26 cellular contexts compared by ENCODE assay signal in the genomic region with DNA sequence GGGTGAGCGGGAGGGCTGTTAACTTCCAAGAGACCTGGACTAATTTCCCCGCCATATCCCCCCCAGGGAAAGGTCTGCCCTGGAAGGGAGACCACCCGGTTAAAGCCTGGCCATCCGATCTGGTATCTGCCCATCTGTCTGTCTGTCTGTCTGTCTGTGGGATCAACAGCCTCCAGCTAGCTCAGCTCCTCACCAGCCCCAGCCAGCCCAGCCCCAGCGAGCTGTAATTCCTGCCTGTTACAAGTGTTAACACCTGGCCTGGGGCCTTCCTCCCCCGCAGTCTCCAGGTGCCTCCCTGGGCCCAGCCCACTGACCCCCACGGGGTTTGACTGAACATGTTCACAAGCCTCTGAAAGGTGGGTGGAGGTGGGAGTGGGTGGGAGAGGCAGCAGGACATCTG. TPM values are rescaled to one million over a fixed set of nuclear protein-coding genes. Genes with fewer than 3 reads are reported as not detected.
"Had no signal": no experiment of that assay in that cellular context is flagged by ENCODE, and none has a peak within 500 bp of the region (broad histone marks: within the 10 kb centered on the region; RNA-seq: fewer than 3 reads in every experiment).

No MANE protein-coding gene starts in this region.

- H3K27ac Mint-ChIP-seq: activated B cell treated with CpG ODN at 0.5 μM for 24 hours; activated CD4-positive, alpha-beta memory T cell treated with anti-CD3 and anti-CD28 coated beads, Interleukin-2, amount 10 ng/mL, durations not matched to agents 7 days and 5 days; activated CD4-positive, alpha-beta T cell treated with anti-CD3 and anti-CD28 coated beads, Interleukin-2, amount 10 ng/mL, durations not matched to agents 7 days and 5 days; activated naive CD8-positive, alpha-beta T cell treated with anti-CD3 and anti-CD28 coated beads, Interleukin-2, amount 10 ng/mL, durations not matched to agents 7 days and 5 days; activated T-cell treated with anti-CD3 and anti-CD28 coated beads, Interleukin-2, amount 50 U/mL, for 72 hours; activated T-helper 2 cell treated with anti-CD3 and anti-CD28 coated beads, Interferon-gamma antibody, Interleukin-2, Interleukin-4, amounts not matched to agents 10 μg/mL and 5 μg/mL and 100 μg/mL, durations not matched to agents 14 hours and 24 hours and 36 hours; T-helper 1 cell treated with Interleukin-12 subunit alpha and Interleukin-12 subunit beta and Interleukin-4 antibody, amounts not matched to agents 30 μg/mL and 1 μg/mL, for 36 hours had no signal

- H3K27ac ChIP-seq: adrenal gland, SJSA1 had no signal

- H3K9me3 Mint-ChIP-seq: activated B cell treated with CpG ODN at 0.5 μM for 24 hours; activated CD4-positive, alpha-beta memory T cell treated with anti-CD3 and anti-CD28 coated beads, Interleukin-2, amount 10 ng/mL, durations not matched to agents 7 days and 5 days; activated CD4-positive, alpha-beta T cell treated with anti-CD3 and anti-CD28 coated beads, Interleukin-2, amount 10 ng/mL, durations not matched to agents 7 days and 5 days; activated naive CD8-positive, alpha-beta T cell treated with anti-CD3 and anti-CD28 coated beads, Interleukin-2, amount 10 ng/mL, durations not matched to agents 7 days and 5 days; activated T-cell treated with anti-CD3 and anti-CD28 coated beads, Interleukin-2, amount 50 U/mL, for 72 hours; activated T-helper 2 cell treated with anti-CD3 and anti-CD28 coated beads, Interferon-gamma antibody, Interleukin-2, Interleukin-4, amounts not matched to agents 10 μg/mL and 5 μg/mL and 100 μg/mL, durations not matched to agents 14 hours and 24 hours and 36 hours; T-helper 1 cell treated with Interleukin-12 subunit alpha and Interleukin-12 subunit beta and Interleukin-4 antibody, amounts not matched to agents 30 μg/mL and 1 μg/mL, for 36 hours had no signal

- DNase-seq: activated B cell treated with CpG ODN at 0.5 μM for 24 hours; activated CD4-positive, alpha-beta memory T cell treated with anti-CD3 and anti-CD28 coated beads, Interleukin-2, amount 10 ng/mL, durations not matched to agents 7 days and 5 days; activated CD4-positive, alpha-beta T cell treated with anti-CD3 and anti-CD28 coated beads, Interleukin-2, amount 10 ng/mL, durations not matched to agents 7 days and 5 days; activated CD8-positive, alpha-beta memory T cell treated with anti-CD3 and anti-CD28 coated beads, Interleukin-2, amount 50 U/mL, for 4 hours; activated naive CD4-positive, alpha-beta T cell treated with anti-CD3 and anti-CD28 coated beads, Interleukin-2, amount 50 U/mL, for 16 hours; activated naive CD8-positive, alpha-beta T cell treated with anti-CD3 and anti-CD28 coated beads, Interleukin-2, amount 10 ng/mL, durations not matched to agents 7 days and 5 days; activated T-cell treated with anti-CD3 and anti-CD28 coated beads, Interleukin-2, amount 50 U/mL, for 72 hours; adrenal gland; anterior cingulate cortex; cerebellar nuclear complex; NCI-H1048; NCI-H146; NCI-H1930; NCI-H2107; NCI-H2171 treated with DMSO at 0.1 percent for 48 hours; NCI-H226; NCI-H526 treated with DMSO at 0.1 percent for 48 hours; NCI-H82; SHP77; SW 1271 had no signal

- H3K4me3 ChIP-seq: adrenal gland, SJSA1 had no signal

- H3K4me3 Mint-ChIP-seq: activated B cell treated with CpG ODN at 0.5 μM for 24 hours; activated CD4-positive, alpha-beta memory T cell treated with anti-CD3 and anti-CD28 coated beads, Interleukin-2, amount 10 ng/mL, durations not matched to agents 7 days and 5 days; activated CD4-positive, alpha-beta T cell treated with anti-CD3 and anti-CD28 coated beads, Interleukin-2, amount 10 ng/mL, durations not matched to agents 7 days and 5 days; activated naive CD8-positive, alpha-beta T cell treated with anti-CD3 and anti-CD28 coated beads, Interleukin-2, amount 10 ng/mL, durations not matched to agents 7 days and 5 days; activated T-cell treated with anti-CD3 and anti-CD28 coated beads, Interleukin-2, amount 50 U/mL, for 72 hours; T-helper 1 cell treated with Interleukin-12 subunit alpha and Interleukin-12 subunit beta and Interleukin-4 antibody, amounts not matched to agents 30 μg/mL and 1 μg/mL, for 36 hours had no signal

- H3K36me3 ChIP-seq: adrenal gland had no signal

- H3K9me3 ChIP-seq: adrenal gland had no signal

- H3K36me3 Mint-ChIP-seq: activated naive CD8-positive, alpha-beta T cell treated with anti-CD3 and anti-CD28 coated beads, Interleukin-2, amount 10 ng/mL, durations not matched to agents 7 days and 5 days had no signal

RNA-seq across cellular contexts. Expression of a gene that starts 4.0 kb away (rescaled TPM):
- total RNA-seq: activated CD4-positive, alpha-beta memory T cell treated with anti-CD3 and anti-CD28 coated beads, Interleukin-2, amount 10 ng/mL, durations not matched to agents 7 days and 5 days; activated CD4-positive, alpha-beta T cell treated with anti-CD3 and anti-CD28 coated beads, Interleukin-2, amount 10 ng/mL, durations not matched to agents 7 days and 5 days; activated naive CD8-positive, alpha-beta T cell treated with anti-CD3 and anti-CD28 coated beads, Interleukin-2, amount 10 ng/mL, durations not matched to agents 7 days and 5 days had no signal

RNA-seq across cellular contexts. Expression of a gene that starts 36.9 kb away (rescaled TPM):
- total RNA-seq: activated B cell treated with CpG ODN at 0.5 μM for 24 hours; activated CD4-positive, alpha-beta memory T cell treated with anti-CD3 and anti-CD28 coated beads, Interleukin-2, amount 10 ng/mL, durations not matched to agents 7 days and 5 days; activated CD4-positive, alpha-beta T cell treated with anti-CD3 and anti-CD28 coated beads, Interleukin-2, amount 10 ng/mL, durations not matched to agents 7 days and 5 days; activated naive CD8-positive, alpha-beta T cell treated with anti-CD3 and anti-CD28 coated beads, Interleukin-2, amount 10 ng/mL, durations not matched to agents 7 days and 5 days; activated T-cell treated with anti-CD3 and anti-CD28 coated beads, Interleukin-2, amount 50 U/mL, for 72 hours; activated T-helper 2 cell treated with anti-CD3 and anti-CD28 coated beads, Interferon-gamma antibody, Interleukin-2, Interleukin-4, amounts not matched to agents 10 μg/mL and 5 μg/mL and 100 μg/mL, durations not matched to agents 14 hours and 24 hours and 36 hours; LHCN-M2; M059J; NCI-H460; SJSA1 had no signal
